Comparison of ENCODE assay signal across 8 cellular contexts in genomic region chr14:40417777-40418401, GRCh38.
DNase-seq lines count a peak whose midpoint lies in the region; ATAC-seq and TF ChIP-seq lines count a peak whose summit lies in the region.

No MANE protein-coding gene starts in this region.

- CTCF ChIA-PET in A673 (lab: Charles Lee) = no interaction called here

- peak; percentile 89 for TF ChIP-seq CTCF in A673 (conservative IDR thresholded peaks at IDR 0.05; ENCODE audit: low read depth, low read length)

- H3K27ac ChIP-seq in A673 (ENCODE audit: low read depth, low read length, poor library complexity, severe bottlenecking) (no peak overlapping the region), aorta (ENCODE audit: low read depth in 1 of 2, low read length in 2 of 2) (no peak overlapping the region)

- no TSS peak for BruUV-seq in A673 (replicated peaks; lab: Mats Ljungman, UMichigan)

- H3K4me3 ChIP-seq in A673 (ENCODE audit: low read depth, low read length, poor library complexity, severe bottlenecking) (peak overlapping the region; percentile 6), aorta (ENCODE audit: low read length in 2 of 2) (no peak overlapping the region)
- H3K4me3 ChIP-seq in Jurkat, Clone E6-1 (ENCODE audit: low read length) = peak overlapping the region; percentile 10

- peak; percentile 84 for ATAC-seq in GM18498 (IDR thresholded peaks at IDR 0.05; ENCODE audit: unreplicated experiment)
- no peak for ATAC-seq in GM21447 (IDR thresholded peaks at IDR 0.05; ENCODE audit: unreplicated experiment)
- no peak for ATAC-seq in aorta (ENCODE audit: low FRiP score)

- H3K27me3 ChIP-seq in A673 (replicated peaks; ENCODE audit: insufficient read depth, low read depth, low read length, poor library complexity) (no peaks in the 10 kb centered on the region), aorta (ENCODE audit: control insufficient read depth in 1 of 2, insufficient read depth in 2 of 2, low read length in 1 of 2) (no peaks in the 10 kb centered on the region)

- POLR2A ChIA-PET in A673 (lab: Charles Lee; ENCODE audit: low non-redundant PET) = no interaction called here

- intact Hi-C loops in A673 (cut with micrococcal nuclease; ENCODE audit: unreplicated experiment) = loop anchor here (10.0 kb wide), 1 partner anchor 1187 kb away; the partner anchor contains the start of gene LRFN5
- intact Hi-C loops in aorta (cut with DNase I) = no loop called here

- H3K36me3 ChIP-seq in A673 (ENCODE audit: insufficient read depth, low read length, poor library complexity, severe bottlenecking) (no peaks in the 10 kb centered on the region), aorta (ENCODE audit: control insufficient read depth in 1 of 2, insufficient read depth in 2 of 2, low read length in 1 of 2) (no peaks in the 10 kb centered on the region)

- DNase-seq in A673 (ENCODE audit: low spot score) = peak; percentile 66
- peak; percentile 40 for DNase-seq in Jurkat, Clone E6-1 (ENCODE audit: low read depth, low spot score)
- DNase-seq in RKO (ENCODE audit: low spot score) = peak; percentile 66
- DNase-seq in glomerular visceral epithelial cell (ENCODE audit: extremely low spot score) = peak; percentile 23
- DNase-seq in AG08395 (ENCODE audit: low spot score) = no peak
- no peak for DNase-seq in aorta

- H3K4me1 ChIP-seq in A673 (ENCODE audit: insufficient read depth, low read length, poor library complexity, severe bottlenecking) (no peaks in the 10 kb centered on the region), aorta (ENCODE audit: control insufficient read depth in 1 of 2, insufficient read depth in 2 of 2, low read length in 2 of 2) (no peaks in the 10 kb centered on the region)

- 41 to 46% methylated on average over 6 of the region's 6 CpGs for WGBS in aorta, 2 donors

- H3K9me3 ChIP-seq in A673 (ENCODE audit: low read depth, low read length, poor library complexity, severe bottlenecking) (no peaks in the 10 kb centered on the region), aorta (ENCODE audit: control insufficient read depth, low read length) (no peaks in the 10 kb centered on the region)

Comparison
In these comparisons a context has a peak if more than half of its experiments do, and no peak if none do; other contexts are left out.
1. DNase-seq: peak in A673 (single experiment), Jurkat, Clone E6-1 (single experiment), RKO (single experiment) and glomerular visceral epithelial cell (single experiment); none in AG08395 (single experiment) and aorta (0 of 2).
2. H3K4me3 ChIP-seq: peak in A673 (single experiment) and Jurkat, Clone E6-1 (single experiment); none in aorta (0 of 2).